Comparison of ENCODE assay signal across 17 cellular contexts in genomic region chr9:77237896-77238295, GRCh38.
DNase-seq lines count a peak whose midpoint lies in the region; ATAC-seq, FAIRE-seq and TF ChIP-seq lines count a peak whose summit lies in the region.
"Had no signal": no experiment of that assay in that cellular context is flagged by ENCODE, and none has a peak within 500 bp of the region (broad histone marks: within the 10 kb centered on the region; RNA-seq: fewer than 3 reads in every experiment).

No MANE protein-coding gene starts in this region.

- H3K79me2 ChIP-seq in HepG2 (ENCODE audit: insufficient read depth, low read length): no peaks in the 10 kb centered on the region

- TF ChIP-seq CTCF in HepG2 (CRISPR knock-in tag; IDR thresholded peaks at IDR 0.05): no peak
- no peak for TF ChIP-seq CTCF in right lobe of liver (IDR thresholded peaks at IDR 0.05)
- no peak for TF ChIP-seq CTCF in transverse colon (IDR thresholded peaks at IDR 0.05)

- H3K4me1 ChIP-seq in HepG2 (ENCODE audit: insufficient read depth, low read length): no peaks in the 10 kb centered on the region
- H3K4me1 ChIP-seq in right lobe of liver: no peaks in the 10 kb centered on the region
- no peaks in the 10 kb centered on the region for H3K4me1 ChIP-seq in transverse colon

- H3K9me3 ChIP-seq in HepG2 (ENCODE audit: low read length) (no peaks in the 10 kb centered on the region), right lobe of liver (no peaks in the 10 kb centered on the region), transverse colon (no peaks in the 10 kb centered on the region)

- 98% methylated on average over 2 of the region's 2 CpGs for WGBS in HepG2 (ENCODE audit: low lambda C conversion rate)
- WGBS in right lobe of liver (ENCODE audit: insufficient coverage, low coverage, low lambda C conversion rate, missing lambda C conversion rate): 87% methylated on average over 2 of the region's 2 CpGs
- 96 to 100% methylated on average over 2 of the region's 2 CpGs for WGBS in transverse colon (ENCODE audit: low coverage in 1 of 2), 2 donors

- FAIRE-seq in HepG2 (lab: Jason Lieb, UNC): no peak
- FAIRE-seq in islet of Langerhans (lab: Jason Lieb, UNC): peak; percentile 86
- FAIRE-seq: GM12892 had no signal

- ATAC-seq in HepG2: no peak
- no peak for ATAC-seq in right lobe of liver

- DNase-seq in HepG2 (ENCODE audit: low spot score): no peak
- DNase-seq in right lobe of liver: no peak
- peak; percentile 56 for DNase-seq in OCI-M1 (lab: John Stamatoyannopoulos, UW)
- DNase-seq in transverse colon: no peak
- DNase-seq in central memory CD4-positive, alpha-beta T cell: no peak
- DNase-seq: C1 segment of cervical spinal cord; Calu3; CD4-positive, alpha-beta memory T cell; COR-L47; DMS53; DMS79 treated with DMSO at 0.1 percent for 48 hours; GOT3; H7; HCEC 1CT had no signal

- no peaks in the 10 kb centered on the region for H3K27me3 ChIP-seq in HepG2 (ENCODE audit: control insufficient read depth in 1 of 2, insufficient read depth in 2 of 2, low read length in 2 of 2)
- no peaks in the 10 kb centered on the region for H3K27me3 ChIP-seq in right lobe of liver
- no peaks in the 10 kb centered on the region for H3K27me3 ChIP-seq in transverse colon

- no peak overlapping the region for H3K9ac ChIP-seq in HepG2 (ENCODE audit: insufficient read depth, low read depth, low read length)

- CTCF ChIA-PET in HepG2 (lab: Yijun Ruan, JAX; ENCODE audit: low intra/inter-chr PET ratio, low total read pairs): no interaction called here

- no peak overlapping the region for H3K4me2 ChIP-seq in HepG2 (ENCODE audit: low read depth, low read length)

- POLR2A ChIA-PET in HepG2 (lab: Yijun Ruan, JAX): no interaction called here

- no TSS peak for BruUV-seq in HepG2 (replicated peaks; lab: Mats Ljungman, UMichigan)

- H3K27ac ChIP-seq in HepG2 (ENCODE audit: extremely low read length, insufficient read depth, low read length) (no peak overlapping the region), right lobe of liver (no peak overlapping the region), transverse colon (no peak overlapping the region)
- H3K27ac ChIP-seq: 22Rv1 had no signal

- H4K20me1 ChIP-seq in HepG2 (ENCODE audit: insufficient read depth, low read length): no peaks in the 10 kb centered on the region

- in situ Hi-C loops in HepG2 (cut with HindIII; ENCODE audit: extremely low pct_ligation_motif_present, low pct_unique_long_range_greater_than_20kb) (no loop called here), transverse colon (cut with MboI; ENCODE audit: low pct_ligation_motif_present in 1 of 4, low pct_unique_long_range_greater_than_20kb in 1 of 4, low sequenced_read_pairs in 3 of 4) (no loop called here)

- H3K4me3 ChIP-seq in HepG2 (replicated peaks in 1 of 3; ENCODE audit: insufficient read depth in 1 of 3, low read depth in 2 of 3, low read length in 3 of 3) (no peak overlapping the region), right lobe of liver (no peak overlapping the region), transverse colon (no peak overlapping the region)

- no peak for TF ChIP-seq RAD21 in HepG2 (CRISPR knock-in tag; IDR thresholded peaks at IDR 0.05)

- no peak for TF ChIP-seq POLR2A in HepG2 (IDR thresholded peaks at IDR 0.05; ENCODE audit: insufficient read depth in 1 of 2, low read depth in 2 of 2, low read length in 2 of 2)
- no peak for TF ChIP-seq POLR2A in right lobe of liver (IDR thresholded peaks at IDR 0.05)
- TF ChIP-seq POLR2A in transverse colon (IDR thresholded peaks at IDR 0.05): no peak

- H3K36me3 ChIP-seq in HepG2 (replicated peaks in 1 of 2; ENCODE audit: control insufficient read depth in 1 of 2, insufficient read depth in 2 of 2, low read length in 2 of 2): peaks cover 1 to 8% of the 10 kb centered on the region in 2 experiments; a peak in 1 of 5 replicates
- H3K36me3 ChIP-seq in right lobe of liver: peaks cover 0 to 3% (median under 1%) of the 10 kb centered on the region in 4 donors
- peaks cover 0 to 14% (median 7%) of the 10 kb centered on the region in 4 donors for H3K36me3 ChIP-seq in transverse colon

- intact Hi-C loops in HepG2 (cut with micrococcal nuclease; ENCODE audit: unreplicated experiment): no loop called here
- intact Hi-C loops in right lobe of liver (cut with DNase I): no loop called here
- intact Hi-C loops in transverse colon (cut with DNase I; ENCODE audit: low total_unique reads): no loop called here

- no peak for TF ChIP-seq EP300 in HepG2 (IDR thresholded peaks at IDR 0.05; ENCODE audit: low read depth in 2 of 2, low read length in 2 of 2)
- no peak for TF ChIP-seq EP300 in HepG2 (CRISPR knock-in tag; IDR thresholded peaks at IDR 0.05; ENCODE audit: borderline replicate concordance)
- no peak for TF ChIP-seq EP300 in transverse colon (IDR thresholded peaks at IDR 0.05; ENCODE audit: low read depth)

- no peak overlapping the region for H2AFZ ChIP-seq in HepG2 (ENCODE audit: low read length)

TF ChIP-seq in HepG2, 621 proteins besides CTCF, POLR2A, EP300 and RAD21 (continues in another document):
- TF ChIP-seq RBM39 (IDR thresholded peaks at IDR 0.05; ENCODE audit: low read depth, low read length, poor library complexity, severe bottlenecking) (no peak), EHMT2 (IDR thresholded peaks at IDR 0.05; ENCODE audit: borderline replicate concordance, low read depth, low read length) (no peak), ZNF672 (CRISPR knock-in tag; IDR thresholded peaks at IDR 0.05) (no peak), CBX5 (CRISPR knock-in tag; IDR thresholded peaks at IDR 0.05; ENCODE audit: borderline replicate concordance) (no peak), DR1 (CRISPR knock-in tag; IDR thresholded peaks at IDR 0.05) (no peak), ZNF614 (CRISPR knock-in tag; IDR thresholded peaks at IDR 0.05; ENCODE audit: borderline replicate concordance) (no peak), MAFK (conservative IDR thresholded peaks at IDR 0.05 in 1 of 2, IDR thresholded peaks at IDR 0.05 in 1 of 2; ENCODE audit: low read length in 2 of 2) (0 out of 4 replicates have a peak, but pooled peaks of 1 of the 2 experiments have one; percentile 21), ZNF407 (CRISPR knock-in tag; IDR thresholded peaks at IDR 0.05; ENCODE audit: not compliant biosample characterization) (no peak), CEBPB (IDR thresholded peaks at IDR 0.05; ENCODE audit: borderline replicate concordance, low read depth, low read length) (peak; percentile 18; the same call in 1 of the 2 replicates), ZNF546 (CRISPR knock-in tag; conservative IDR thresholded peaks at IDR 0.05) (no peak), ZNF136 (CRISPR knock-in tag; IDR thresholded peaks at IDR 0.05; ENCODE audit: low read depth) (no peak)
